9 cellular contexts compared by ENCODE assay signal in the genomic region with DNA sequence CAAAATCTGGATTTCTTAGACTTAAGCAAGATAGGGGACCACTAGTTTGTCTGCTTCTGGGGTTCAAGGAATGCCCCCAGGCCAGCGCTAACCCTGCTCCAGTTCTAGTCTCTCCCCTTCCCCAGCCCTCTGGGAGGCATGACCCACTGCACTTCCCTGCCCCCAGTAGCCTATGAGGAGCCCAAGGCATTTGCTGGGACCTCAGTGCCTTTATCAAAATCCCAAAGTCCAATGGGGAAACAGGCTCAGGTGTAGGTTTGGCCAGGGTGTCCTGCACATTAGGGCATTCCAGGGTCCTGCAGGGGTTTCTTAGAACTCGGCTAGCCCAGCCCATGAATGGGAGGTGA. TPM values are rescaled to one million over a fixed set of nuclear protein-coding genes. Genes with fewer than 3 reads are reported as not detected.
A peak's percentile ranks its signal among the peaks of the same experiment; 100 is the strongest.
DNase-seq lines count a peak whose midpoint lies in the region; ATAC-seq and TF ChIP-seq lines count a peak whose summit lies in the region.
"Had no signal": no experiment of that assay in that cellular context is flagged by ENCODE, and none has a peak within 500 bp of the region (broad histone marks: within the 10 kb centered on the region; RNA-seq: fewer than 3 reads in every experiment).

No MANE protein-coding gene starts in this region.

- TF ChIP-seq POLR2A in HCT116 (IDR thresholded peaks at IDR 0.05; ENCODE audit: borderline replicate concordance, extremely low read depth, insufficient read depth, insufficient read length), result no peak

- H3K27ac Mint-ChIP-seq in activated naive CD8-positive, alpha-beta T cell, result peak overlapping the region; percentile 100

- intact Hi-C loops in HCT116 (cut with micrococcal nuclease), result loop anchor here (5.0 kb wide), 2 partner anchors 38 to 48 kb away; a partner anchor contains a TSS

- TF ChIP-seq RAD21 in HCT116 (IDR thresholded peaks at IDR 0.05; ENCODE audit: low read depth), result no peak

- no peaks in the 10 kb centered on the region for H3K9me3 Mint-ChIP-seq in activated naive CD8-positive, alpha-beta T cell (ENCODE audit: low read depth)

- H3K79me2 ChIP-seq in HCT116 (ENCODE audit: insufficient read depth, low read length), result peaks cover 53% of the 10 kb centered on the region

- no peaks in the 10 kb centered on the region for H3K9me3 ChIP-seq in HCT116 (ENCODE audit: control insufficient read depth in 1 of 2, insufficient read depth in 1 of 2, low read depth in 1 of 2, low read length in 2 of 2)
- no peaks in the 10 kb centered on the region for H3K9me3 ChIP-seq in iPS-20b (ENCODE audit: insufficient read depth, low read depth, low read length)

- H3K4me1 ChIP-seq in HCT116 (ENCODE audit: control insufficient read depth in 1 of 2, insufficient read depth in 2 of 2, low read length in 2 of 2), result peaks cover 13 to 58% of the 10 kb centered on the region in 2 experiments
- H3K4me1 ChIP-seq in iPS-20b (ENCODE audit: insufficient read depth, low read length), result peaks cover 9% of the 10 kb centered on the region

- H4K20me1 ChIP-seq in HCT116 (ENCODE audit: insufficient read depth), result no peaks in the 10 kb centered on the region

- ATAC-seq in HCT116 (no peak), HG03159 (IDR thresholded peaks at IDR 0.05; ENCODE audit: unreplicated experiment) (no peak), GM21723 (IDR thresholded peaks at IDR 0.05; ENCODE audit: unreplicated experiment) (no peak)

- H2AFZ ChIP-seq in HCT116 (ENCODE audit: low read depth, low read length, poor library complexity, severe bottlenecking), result no peak overlapping the region

- H3K9ac ChIP-seq in HCT116 (ENCODE audit: low read length), result peak overlapping the region; percentile 36
- no peak overlapping the region for H3K9ac ChIP-seq in iPS-20b (ENCODE audit: low read depth, low read length)

- no peak for TF ChIP-seq CTCF in HCT116 (IDR thresholded peaks at IDR 0.05 in 2 of 3, conservative IDR thresholded peaks at IDR 0.05 in 1 of 3; ENCODE audit: borderline replicate concordance in 1 of 3, insufficient read depth in 1 of 3, low read depth in 2 of 3, low read length in 2 of 3)

- no peak overlapping the region for H3K27ac ChIP-seq in HCT116 (ENCODE audit: low read depth, low read length)
- no peak overlapping the region for H3K27ac ChIP-seq in iPS-20b (ENCODE audit: low read length)

- POLR2A ChIA-PET in HCT116 (lab: Charles Lee), result interaction anchor here (1.6 kb wide), 1 partner anchor 46 kb away, joined by 4 read pairs; a partner anchor contains a TSS

- RAD21 ChIA-PET in HCT116 (lab: Charles Lee; ENCODE audit: low non-redundant PET in 1 of 2, low total read pairs in 2 of 2, uncharacterized antibody in 2 of 2, unreplicated experiment in 2 of 2), result no interaction called here

- H3K4me3 ChIP-seq in HCT116 (replicated peaks in 1 of 2; ENCODE audit: low read depth in 1 of 2, low read length in 2 of 2) (peak overlapping the region; percentile 82 to 95; a peak in 3 of 4 replicates), iPS-20b (ENCODE audit: low read length) (peak overlapping the region; percentile 90; the same call in 1 of the 2 replicates)

- no TSS peak for BruUV-seq in HCT116 (replicated peaks; lab: Mats Ljungman, UMichigan)

- H3K27me3 Mint-ChIP-seq in activated naive CD8-positive, alpha-beta T cell, result no peaks in the 10 kb centered on the region

- H3K4me1 Mint-ChIP-seq in activated naive CD8-positive, alpha-beta T cell (ENCODE audit: low read depth), result peaks cover 63% of the 10 kb centered on the region

- H3K9me2 ChIP-seq in HCT116 (ENCODE audit: insufficient read depth), result no peaks in the 10 kb centered on the region

- H3K27me3 ChIP-seq in HCT116 (ENCODE audit: insufficient read depth, low read length) (no peaks in the 10 kb centered on the region), iPS-20b (ENCODE audit: insufficient read depth, low read length) (peaks cover 38% of the 10 kb centered on the region)

- CTCF ChIA-PET in HCT116 (lab: Charles Lee), result interaction anchor here (1.2 kb wide), 1 partner anchor 80 kb away, joined by 4 read pairs; no protein-coding TSS in a partner anchor

- peak overlapping the region; percentile 94 for H3K4me3 Mint-ChIP-seq in activated naive CD8-positive, alpha-beta T cell

- H3K36me3 ChIP-seq in HCT116 (ENCODE audit: control insufficient read depth in 1 of 2, insufficient read depth in 2 of 2, low read length in 2 of 2) (no peaks in the 10 kb centered on the region), iPS-20b (ENCODE audit: insufficient read depth, low read depth, low read length) (no peaks in the 10 kb centered on the region)

- DNase-seq in HCT116 (ENCODE audit: low read depth, low spot score) (no peak), Ammon's horn (ENCODE audit: low spot score) (no peak)
- DNase-seq in stimulated activated CD8-positive, alpha-beta memory T cell treated with anti-CD3 and anti-CD28 coated beads, Interleukin-4, amount 100 ng/mL, for 48 hours, result peak; percentile 56
- no peak for DNase-seq in activated effector memory CD4-positive, alpha-beta T cell treated with anti-CD3 and anti-CD28 coated beads, Interleukin-2, amount 50 U/mL, for 16 hours
- DNase-seq: KG1 had no signal

- H3K36me3 Mint-ChIP-seq in activated naive CD8-positive, alpha-beta T cell, result peaks cover 17% of the 10 kb centered on the region

- peak overlapping the region; percentile 88 for H3K4me2 ChIP-seq in HCT116 (ENCODE audit: low read length)

TF ChIP-seq in HCT116, 20 proteins besides CTCF, POLR2A, EP300 and RAD21:
- no peak for TF ChIP-seq JUND (IDR thresholded peaks at IDR 0.05)
- TF ChIP-seq, protein P1, sequence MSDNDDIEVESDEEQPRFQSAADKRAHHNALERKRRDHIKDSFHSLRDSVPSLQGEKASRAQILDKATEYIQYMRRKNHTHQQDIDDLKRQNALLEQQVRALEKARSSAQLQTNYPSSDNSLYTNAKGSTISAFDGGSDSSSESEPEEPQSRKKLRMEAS (IDR thresholded peaks at IDR 0.05), result no peak
- no peak for TF ChIP-seq EZH2 (IDR thresholded peaks at IDR 0.05)

RNA-seq across cellular contexts. Expression of a gene that starts 1.2 kb away (rescaled TPM):
- total RNA-seq in HCT116 (2021; ENCODE audit: unreplicated experiment), result 29.6 TPM
- 26.0 and 29.4 TPM in 2 replicates for polyA plus RNA-seq in HCT116 (2012)

RNA-seq across cellular contexts. Expression of a gene that starts 46.4 kb away (rescaled TPM):
- total RNA-seq in HCT116 (2021; ENCODE audit: unreplicated experiment), result 85.6 TPM
- polyA plus RNA-seq in HCT116 (2012), result 161 and 187 TPM in 2 replicates
